ENCODE assay signal across 8 cellular contexts in genomic region chr17:49788443-49789277, GRCh38. TPM values are rescaled to one million over a fixed set of nuclear protein-coding genes. Genes with fewer than 3 reads are reported as not detected.
DNase-seq lines count a peak whose midpoint lies in the region; ATAC-seq and TF ChIP-seq lines count a peak whose summit lies in the region.

TSS of gene KAT7 (plus strand) at chr17:49788681. CDS start at chr17:49788835, 154 bp downstream.

- intact Hi-C loops in Right ventricle myocardium inferior (cut with DNase I) (loop anchor here (2.0 to 5.0 kb wide), 3 partner anchors 62 to 364 kb away; partner anchors contain the start of gene PPP1R9B), ovary (cut with DNase I) (no loop called here), thyroid gland (cut with DNase I) (no loop called here)

- H3K36me3 Mint-ChIP-seq in activated naive CD8-positive, alpha-beta T cell treated with anti-CD3 and anti-CD28 coated beads, Interleukin-2, amount 50 U/mL, for 24 hours (ENCODE audit: low read depth): peaks cover 40% of the 10 kb centered on the region

- H3K4me3 ChIP-seq in GM12865 (ENCODE audit: low read depth, low read length) (peak within 1 kb of the TSS; percentile 73), ovary (peak within 1 kb of the TSS; percentile 74), thyroid gland (replicated peaks in 1 of 3) (peak within 1 kb of the TSS; percentile 66 to 95 (median 67))

- H3K9me3 ChIP-seq in ovary (no peaks in the 10 kb centered on the region), thyroid gland (no peaks in the 10 kb centered on the region)

- 0% methylated on average over 43 to 63 of the region's 63 CpGs for WGBS in ovary, 3 donors
- 0% methylated on average over 35 to 51 of the region's 63 CpGs for WGBS in thyroid gland, 2 donors

- peak within 1 kb of the TSS; percentile 93 for H3K4me3 Mint-ChIP-seq in activated naive CD8-positive, alpha-beta T cell treated with anti-CD3 and anti-CD28 coated beads, Interleukin-2, amount 50 U/mL, for 24 hours

- no peaks in the 10 kb centered on the region for H3K27me3 Mint-ChIP-seq in activated naive CD8-positive, alpha-beta T cell treated with anti-CD3 and anti-CD28 coated beads, Interleukin-2, amount 50 U/mL, for 24 hours

- no peaks in the 10 kb centered on the region for H3K9me3 Mint-ChIP-seq in activated naive CD8-positive, alpha-beta T cell treated with anti-CD3 and anti-CD28 coated beads, Interleukin-2, amount 50 U/mL, for 24 hours

- H3K36me3 ChIP-seq in ovary (no peaks in the 10 kb centered on the region), thyroid gland (no peaks in the 10 kb centered on the region)

- no peak for TF ChIP-seq EP300 in ovary (IDR thresholded peaks at IDR 0.05)

- H3K4me1 ChIP-seq in ovary (ENCODE audit: insufficient read depth) (peaks cover 6% of the 10 kb centered on the region), thyroid gland (peaks cover 42 to 49% of the 10 kb centered on the region in 2 donors)

- H3K4me1 Mint-ChIP-seq in activated naive CD8-positive, alpha-beta T cell treated with anti-CD3 and anti-CD28 coated beads, Interleukin-2, amount 50 U/mL, for 24 hours: peaks cover 52% of the 10 kb centered on the region

- peak within 1 kb of the TSS; percentile 97 for H3K27ac Mint-ChIP-seq in activated naive CD8-positive, alpha-beta T cell treated with anti-CD3 and anti-CD28 coated beads, Interleukin-2, amount 50 U/mL, for 24 hours

- TF ChIP-seq CTCF in GM12865 (IDR thresholded peaks at IDR 0.05; ENCODE audit: insufficient read depth, low read depth, low read length, missing control alignments) (no peak), ovary (IDR thresholded peaks at IDR 0.05) (peak in 2 of 3 donors; percentile 25 to 53), thyroid gland (IDR thresholded peaks at IDR 0.05) (peak in 1 of 6 experiments; percentile 3)

- DNase-seq in GM12865 (ENCODE audit: low read depth) (peak; percentile 100), NCI-H1417 treated with DMSO at 0.1 percent for 48 hours (lab: John Stamatoyannopoulos, UW) (peak; percentile 97), SW480 (ENCODE audit: low spot score) (peak; percentile 99), Right ventricle myocardium inferior (ENCODE audit: missing footprints) (peak; percentile 99), ovary (peak; percentile 99), thyroid gland (peak; percentile 100)
- DNase-seq in activated naive CD8-positive, alpha-beta T cell treated with anti-CD3 and anti-CD28 coated beads, Interleukin-2, amount 50 U/mL, for 24 hours: peak; percentile 98

- H3K27me3 ChIP-seq in ovary: no peaks in the 10 kb centered on the region
- no peaks in the 10 kb centered on the region for H3K27me3 ChIP-seq in thyroid gland

- peak; percentile 92 for ATAC-seq in HG02763 (IDR thresholded peaks at IDR 0.05; ENCODE audit: unreplicated experiment)
- peak; percentile 94 for ATAC-seq in activated naive CD8-positive, alpha-beta T cell treated with anti-CD3 and anti-CD28 coated beads, Interleukin-2, amount 50 U/mL, for 24 hours
- ATAC-seq in Right ventricle myocardium inferior: peak; percentile 97

- peak; percentile 96 for TF ChIP-seq POLR2A in ovary (IDR thresholded peaks at IDR 0.05)
- peak; percentile 91 to 93 for TF ChIP-seq POLR2A in thyroid gland (IDR thresholded peaks at IDR 0.05)

- H3K27ac ChIP-seq in ovary (peak within 1 kb of the TSS; percentile 80 to 98), thyroid gland (peak within 1 kb of the TSS; percentile 98 to 99 (median 99))

RNA-seq across cellular contexts. Expression of gene KAT7, which starts in this region (rescaled TPM):
- total RNA-seq in Right ventricle myocardium inferior (45.4 TPM), ovary (10 to 100 TPM; 23.4 to 76.6 (median 62.8) TPM), thyroid gland (100 to 1,000 TPM in 1 of 4 donors, 10 to 100 TPM in 3; 57.5 to 127 (median 76.1) TPM)
- polyA plus RNA-seq in ovary: 10 to 100 TPM; 18.4 to 69.8 TPM

Comparison
In these comparisons a context has a peak if more than half of its experiments do, and no peak if none do; other contexts are left out.
1. Peak in every context shown above with its lines: DNase-seq, ATAC-seq, H3K4me3 ChIP-seq and H3K27ac ChIP-seq.